ENCODE assay signal across 18 cellular contexts in the genomic region with DNA sequence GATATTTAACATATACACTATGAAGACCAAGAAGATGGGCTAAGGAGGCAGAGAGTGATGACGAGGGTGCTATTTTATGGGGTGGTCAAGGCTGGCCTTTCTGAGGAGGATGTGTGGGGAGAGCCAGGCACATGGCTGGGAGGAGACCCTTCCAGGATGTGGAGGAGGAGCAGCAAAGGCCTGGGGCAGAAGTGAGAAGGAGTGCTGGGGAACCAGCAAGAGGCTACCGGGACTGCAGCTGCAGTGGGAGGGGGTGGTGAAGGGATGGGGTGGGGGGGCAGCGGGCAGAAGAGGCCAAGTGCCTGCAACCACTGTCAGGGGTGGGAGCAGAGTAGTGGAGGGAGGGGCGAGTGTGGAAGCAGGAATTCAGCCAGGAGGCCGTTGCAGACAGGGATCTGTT.
A peak's percentile ranks its signal among the peaks of the same experiment; 100 is the strongest.
DNase-seq lines count a peak whose midpoint lies in the region; ATAC-seq and TF ChIP-seq lines count a peak whose summit lies in the region.
"Had no signal": no experiment of that assay in that cellular context is flagged by ENCODE, and none has a peak within 500 bp of the region (broad histone marks: within the 10 kb centered on the region; RNA-seq: fewer than 3 reads in every experiment).

No MANE protein-coding gene starts in this region.

- no peaks in the 10 kb centered on the region for H3K36me3 ChIP-seq in smooth muscle cell (ENCODE audit: low read depth)
- no peaks in the 10 kb centered on the region for H3K36me3 ChIP-seq in OCI-LY7 (ENCODE audit: insufficient read depth, low read length)
- H3K36me3 ChIP-seq: BE2C had no signal

- BruUV-seq in OCI-LY7 (replicated peaks; lab: Mats Ljungman, UMichigan) = no TSS peak

- H3K4me3 ChIP-seq in coronary artery (no peak overlapping the region), smooth muscle cell (no peak overlapping the region), OCI-LY7 (ENCODE audit: low read depth, low read length, poor library complexity, severe bottlenecking) (no peak overlapping the region)
- H3K4me3 ChIP-seq: SK-N-MC had no signal

- no peaks in the 10 kb centered on the region for H3K9me3 ChIP-seq in smooth muscle cell (replicated peaks; ENCODE audit: low read depth)
- H3K9me3 ChIP-seq in OCI-LY7 (ENCODE audit: low read length) = no peaks in the 10 kb centered on the region

- peaks cover 5% of the 10 kb centered on the region for H3F3A ChIP-seq in smooth muscle cell (ENCODE audit: low read depth)

- H2AFZ ChIP-seq in smooth muscle cell (ENCODE audit: low read depth) = no peak overlapping the region
- no peak overlapping the region for H2AFZ ChIP-seq in OCI-LY7 (ENCODE audit: low read length)

- H3K79me2 ChIP-seq in smooth muscle cell (ENCODE audit: low read depth) (no peaks in the 10 kb centered on the region), OCI-LY7 (ENCODE audit: insufficient read depth, low read depth, low read length) (no peaks in the 10 kb centered on the region)

- 40% methylated on average over 5 of the region's 5 CpGs for WGBS in smooth muscle cell (ENCODE audit: low lambda C conversion rate)

- CTCF ChIA-PET in OCI-LY7 (lab: Charles Lee; ENCODE audit: unreplicated experiment) = no interaction called here

- POLR2A ChIA-PET in OCI-LY7 (lab: Charles Lee) = no interaction called here

- no peaks in the 10 kb centered on the region for H3K9me2 ChIP-seq in OCI-LY7 (ENCODE audit: insufficient read depth, low read length)

- H3K27ac ChIP-seq in coronary artery (no peak overlapping the region), smooth muscle cell (ENCODE audit: low read depth) (no peak overlapping the region), OCI-LY7 (ENCODE audit: low read depth, low read length, poor library complexity, severe bottlenecking) (no peak overlapping the region)
- H3K27ac ChIP-seq: SK-N-MC had no signal

- H4K20me1 ChIP-seq in smooth muscle cell (ENCODE audit: low read depth) = no peaks in the 10 kb centered on the region
- H4K20me1 ChIP-seq in OCI-LY7 (ENCODE audit: insufficient read depth, low read length) = no peaks in the 10 kb centered on the region

- H3K27me3 ChIP-seq in smooth muscle cell (ENCODE audit: low read depth) = peaks cover 5% of the 10 kb centered on the region
- H3K27me3 ChIP-seq: BE2C had no signal

- peak overlapping the region; percentile 9 for H3K4me2 ChIP-seq in smooth muscle cell
- no peak overlapping the region for H3K4me2 ChIP-seq in OCI-LY7 (ENCODE audit: low read length)

- H3K4me1 ChIP-seq in smooth muscle cell (ENCODE audit: low read depth) = peaks cover 31% of the 10 kb centered on the region
- no peaks in the 10 kb centered on the region for H3K4me1 ChIP-seq in OCI-LY7 (ENCODE audit: insufficient read depth, low read length, poor library complexity, severe bottlenecking)
- H3K4me1 ChIP-seq: BE2C had no signal

- no peak overlapping the region for H3K9ac ChIP-seq in smooth muscle cell (ENCODE audit: low read depth)

- intact Hi-C loops in OCI-LY7 (cut with micrococcal nuclease; ENCODE audit: unreplicated experiment) = no loop called here

- peak; percentile 9; the same call in 1 of the 3 replicates for ATAC-seq in SK-N-SH treated with all-trans-retinoic acid at 6 μM for 48 hours
- ATAC-seq: HCT116, PC-3 had no signal

- peak; percentile 28 for DNase-seq in D341Med (ENCODE audit: low spot score)
- peak; percentile 40 for DNase-seq in coronary artery (ENCODE audit: low spot score)
- DNase-seq in smooth muscle cell (lab: John Stamatoyannopoulos, UW; ENCODE audit: unreplicated experiment) = no peak
- no peak for DNase-seq in NK-92 treated with Interleukin-12 subunit alpha and Interleukin-12 subunit beta, amount 100 ng/mL, for 24 hours (lab: John Stamatoyannopoulos, UW)
- no peak for DNase-seq in OCI-LY7 (ENCODE audit: low spot score)
- no peak for DNase-seq in cerebellar cortex (ENCODE audit: low spot score)
- DNase-seq: BE2C, DMS79 treated with DMSO at 0.1 percent for 48 hours, Karpas-422, MV-4-11, NCI-H1105 treated with DMSO at 0.1 percent for 48 hours, NCI-H2029 treated with DMSO at 0.1 percent for 48 hours, NCI-H526, PC-3, SHP77 treated with DMSO at 0.1 percent for 48 hours had no signal

- TF ChIP-seq CTCF in coronary artery (IDR thresholded peaks at IDR 0.05) = no peak
- TF ChIP-seq CTCF in smooth muscle cell (IDR thresholded peaks at IDR 0.05; ENCODE audit: borderline replicate concordance, insufficient read depth, poor library complexity, severe bottlenecking) = no peak
- no peak for TF ChIP-seq CTCF in OCI-LY7 (conservative IDR thresholded peaks at IDR 0.05; ENCODE audit: low read length)

TF ChIP-seq in SK-N-SH treated with all-trans-retinoic acid at 6 μM for 48 hours, 23 proteins besides CTCF, POLR2A, EP300 and RAD21 (continues in another document):
- TF ChIP-seq TOX (CRISPR knock-in tag; IDR thresholded peaks at IDR 0.05; ENCODE audit: borderline replicate concordance) = no peak
- no peak for TF ChIP-seq BACH2 (CRISPR knock-in tag; IDR thresholded peaks at IDR 0.05; ENCODE audit: borderline replicate concordance)
- no peak for TF ChIP-seq ZFP3 (CRISPR knock-in tag; IDR thresholded peaks at IDR 0.05)
- TF ChIP-seq ZNF565 (CRISPR knock-in tag; conservative IDR thresholded peaks at IDR 0.05; ENCODE audit: low read depth) = no peak
- no peak for TF ChIP-seq ZFP30 (CRISPR knock-in tag; IDR thresholded peaks at IDR 0.05)
- TF ChIP-seq ESRRG (CRISPR knock-in tag; IDR thresholded peaks at IDR 0.05) = no peak
- TF ChIP-seq, protein P1, sequence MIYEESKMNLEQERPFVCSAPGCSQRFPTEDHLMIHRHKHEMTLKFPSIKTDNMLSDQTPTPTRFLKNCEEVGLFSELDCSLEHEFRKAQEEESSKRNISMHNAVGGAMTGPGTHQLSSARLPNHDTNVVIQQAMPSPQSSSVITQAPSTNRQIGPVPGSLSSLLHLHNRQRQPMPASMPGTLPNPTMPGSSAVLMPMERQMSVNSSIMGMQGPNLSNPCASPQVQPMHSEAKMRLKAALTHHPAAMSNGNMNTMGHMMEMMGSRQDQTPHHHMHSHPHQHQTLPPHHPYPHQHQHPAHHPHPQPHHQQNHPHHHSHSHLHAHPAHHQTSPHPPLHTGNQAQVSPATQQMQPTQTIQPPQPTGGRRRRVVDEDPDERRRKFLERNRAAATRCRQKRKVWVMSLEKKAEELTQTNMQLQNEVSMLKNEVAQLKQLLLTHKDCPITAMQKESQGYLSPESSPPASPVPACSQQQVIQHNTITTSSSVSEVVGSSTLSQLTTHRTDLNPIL (CRISPR knock-in tag; IDR thresholded peaks at IDR 0.05; ENCODE audit: low read depth) = no peak
- TF ChIP-seq SNAI2 (CRISPR knock-in tag; IDR thresholded peaks at IDR 0.05) = no peak
- TF ChIP-seq ARNTL (CRISPR knock-in tag; IDR thresholded peaks at IDR 0.05; ENCODE audit: borderline replicate concordance, low read depth) = no peak
- TF ChIP-seq ZC3H10 (CRISPR knock-in tag; IDR thresholded peaks at IDR 0.05) = no peak
- TF ChIP-seq ISL1 (CRISPR knock-in tag; IDR thresholded peaks at IDR 0.05) = no peak
- no peak for TF ChIP-seq CSRNP3 (CRISPR knock-in tag; IDR thresholded peaks at IDR 0.05)
- TF ChIP-seq RARB (CRISPR knock-in tag; IDR thresholded peaks at IDR 0.05) = no peak
- no peak for TF ChIP-seq ZNF70 (CRISPR knock-in tag; IDR thresholded peaks at IDR 0.05)
- no peak for TF ChIP-seq CSDC2 (CRISPR knock-in tag; IDR thresholded peaks at IDR 0.05)
- no peak for TF ChIP-seq PPARA (CRISPR knock-in tag; IDR thresholded peaks at IDR 0.05; ENCODE audit: borderline replicate concordance)
- no peak for TF ChIP-seq GLIS3 (CRISPR knock-in tag; IDR thresholded peaks at IDR 0.05)
- TF ChIP-seq POU6F1 (CRISPR knock-in tag; IDR thresholded peaks at IDR 0.05; ENCODE audit: borderline replicate concordance, low read depth) = no peak
- no peak for TF ChIP-seq PATZ1 (CRISPR knock-in tag; IDR thresholded peaks at IDR 0.05; ENCODE audit: borderline replicate concordance)

Comparison
In these comparisons a context has a peak if more than half of its experiments do, and no peak if none do; other contexts are left out.
1. DNase-seq: peak in D341Med (single experiment) and coronary artery (single experiment); none in smooth muscle cell (single experiment), NK-92 treated with Interleukin-12 subunit alpha and Interleukin-12 subunit beta, amount 100 ng/mL, for 24 hours (single experiment), OCI-LY7 (single experiment) and cerebellar cortex (single experiment).